9 cellular contexts compared by ENCODE assay signal in genomic region chr9:97564291-97565175, GRCh38.
A peak's percentile ranks its signal among the peaks of the same experiment; 100 is the strongest.
DNase-seq lines count a peak whose midpoint lies in the region; ATAC-seq and TF ChIP-seq lines count a peak whose summit lies in the region.
"Had no signal": no experiment of that assay in that cellular context is flagged by ENCODE, and none has a peak within 500 bp of the region (broad histone marks: within the 10 kb centered on the region; RNA-seq: fewer than 3 reads in every experiment).

No MANE protein-coding gene starts in this region.

- 52 to 69% (median 65%) methylated on average over 10 to 14 of the region's 14 CpGs for WGBS in spleen, 5 donors

- no peak overlapping the region for H3K4me3 Mint-ChIP-seq in HFFc6
- no peak overlapping the region for H3K4me3 Mint-ChIP-seq in activated CD8-positive, alpha-beta memory T cell treated with anti-CD3 and anti-CD28 coated beads, Interleukin-2, amount 10 ng/mL, durations not matched to agents 7 days and 5 days
- no peak overlapping the region for H3K4me3 Mint-ChIP-seq in CD8-positive, alpha-beta T cell
- H3K4me3 Mint-ChIP-seq: nephron had no signal

- no peaks in the 10 kb centered on the region for H3K27me3 ChIP-seq in cardiac muscle cell
- H3K27me3 ChIP-seq in spleen (replicated peaks in 1 of 7), result peaks cover 0 to 10% (median 0%) of the 10 kb centered on the region in 7 donors
- H3K27me3 ChIP-seq in CD8-positive, alpha-beta T cell (ENCODE audit: insufficient read depth, low read length), result no peaks in the 10 kb centered on the region

- H3K4me1 Mint-ChIP-seq in HFFc6 (ENCODE audit: low read depth), result peaks cover 13% of the 10 kb centered on the region
- H3K4me1 Mint-ChIP-seq in activated CD8-positive, alpha-beta memory T cell treated with anti-CD3 and anti-CD28 coated beads, Interleukin-2, amount 10 ng/mL, durations not matched to agents 7 days and 5 days, result peaks cover 2% of the 10 kb centered on the region
- H3K4me1 Mint-ChIP-seq in CD8-positive, alpha-beta T cell (ENCODE audit: low read depth), result no peaks in the 10 kb centered on the region

- H3K4me3 ChIP-seq in cardiac muscle cell, result no peak overlapping the region
- H3K4me3 ChIP-seq in spleen, result no peak overlapping the region
- no peak overlapping the region for H3K4me3 ChIP-seq in CD8-positive, alpha-beta T cell (ENCODE audit: low read depth, low read length)

- DNase-seq in HFFc6 (peak; percentile 67), cardiac muscle cell (ENCODE audit: low read depth in 1 of 2, low spot score in 1 of 2) (peak in 1 of 2 donors; percentile 52), spleen (peak; percentile 42), midbrain (lab: John Stamatoyannopoulos, UW) (no peak)
- peak; percentile 23 for DNase-seq in activated CD8-positive, alpha-beta memory T cell treated with anti-CD3 and anti-CD28 coated beads, Interleukin-2, amount 10 ng/mL, durations not matched to agents 7 days and 5 days
- no peak for DNase-seq in CD8-positive, alpha-beta T cell

- peaks cover 48% of the 10 kb centered on the region for H3K27me3 Mint-ChIP-seq in HFFc6 (ENCODE audit: insufficient read depth)
- peaks cover 17% of the 10 kb centered on the region for H3K27me3 Mint-ChIP-seq in activated CD8-positive, alpha-beta memory T cell treated with anti-CD3 and anti-CD28 coated beads, Interleukin-2, amount 10 ng/mL, durations not matched to agents 7 days and 5 days
- peaks cover 9% of the 10 kb centered on the region for H3K27me3 Mint-ChIP-seq in CD8-positive, alpha-beta T cell (ENCODE audit: low read depth)

- CTCF ChIA-PET in activated CD8-positive, alpha-beta memory T cell treated with anti-CD3 and anti-CD28 coated beads, Interleukin-2, amount 10 ng/mL, durations not matched to agents 7 days and 5 days (lab: Charles Lee), result no interaction called here
- CTCF ChIA-PET in CD8-positive, alpha-beta T cell (lab: Charles Lee), result no interaction called here

- peaks cover 45% of the 10 kb centered on the region for H3K36me3 ChIP-seq in cardiac muscle cell
- H3K36me3 ChIP-seq in spleen, result no peaks in the 10 kb centered on the region
- H3K36me3 ChIP-seq in CD8-positive, alpha-beta T cell (ENCODE audit: insufficient read depth, low read length), result no peaks in the 10 kb centered on the region

- no peak overlapping the region for H3K27ac Mint-ChIP-seq in HFFc6
- H3K27ac Mint-ChIP-seq in activated CD8-positive, alpha-beta memory T cell treated with anti-CD3 and anti-CD28 coated beads, Interleukin-2, amount 10 ng/mL, durations not matched to agents 7 days and 5 days, result no peak overlapping the region
- no peak overlapping the region for H3K27ac Mint-ChIP-seq in CD8-positive, alpha-beta T cell

- TF ChIP-seq POLR2A in spleen (IDR thresholded peaks at IDR 0.05), result no peak

- H3K27ac ChIP-seq in cardiac muscle cell, result peak overlapping the region; percentile 18
- H3K27ac ChIP-seq in spleen, result no peak overlapping the region
- H3K27ac ChIP-seq in CD8-positive, alpha-beta T cell (ENCODE audit: low read depth, low read length), result no peak overlapping the region

- POLR2A ChIA-PET in CD8-positive, alpha-beta T cell (lab: Charles Lee), result no interaction called here

- intact Hi-C loops in spleen (cut with DNase I; ENCODE audit: low total_unique reads), result no loop called here
- intact Hi-C loops in CD8-positive, alpha-beta T cell (cut with DNase I, micrococcal nuclease), result no loop called here

- H3K36me3 Mint-ChIP-seq in HFFc6 (ENCODE audit: low read depth), result no peaks in the 10 kb centered on the region
- H3K36me3 Mint-ChIP-seq in activated CD8-positive, alpha-beta memory T cell treated with anti-CD3 and anti-CD28 coated beads, Interleukin-2, amount 10 ng/mL, durations not matched to agents 7 days and 5 days, result no peaks in the 10 kb centered on the region
- H3K36me3 Mint-ChIP-seq in CD8-positive, alpha-beta T cell, result no peaks in the 10 kb centered on the region

- no peak for ATAC-seq in activated CD8-positive, alpha-beta memory T cell treated with anti-CD3 and anti-CD28 coated beads, Interleukin-2, amount 10 ng/mL, durations not matched to agents 7 days and 5 days
- ATAC-seq in GM18517 (IDR thresholded peaks at IDR 0.05; ENCODE audit: unreplicated experiment), result no peak
- ATAC-seq in CD8-positive, alpha-beta T cell, result no peak
- ATAC-seq in HG03571 (IDR thresholded peaks at IDR 0.05; ENCODE audit: unreplicated experiment), result no peak

- H3K4me1 ChIP-seq in cardiac muscle cell (ENCODE audit: low read depth) (no peaks in the 10 kb centered on the region), spleen (peaks cover 0 to 14% (median 0%) of the 10 kb centered on the region in 6 donors)
- no peaks in the 10 kb centered on the region for H3K4me1 ChIP-seq in CD8-positive, alpha-beta T cell (ENCODE audit: insufficient read depth, low read length)

- no peaks in the 10 kb centered on the region for H3K9me3 Mint-ChIP-seq in HFFc6
- H3K9me3 Mint-ChIP-seq in activated CD8-positive, alpha-beta memory T cell treated with anti-CD3 and anti-CD28 coated beads, Interleukin-2, amount 10 ng/mL, durations not matched to agents 7 days and 5 days (ENCODE audit: low read depth), result no peaks in the 10 kb centered on the region
- H3K9me3 Mint-ChIP-seq in CD8-positive, alpha-beta T cell, result no peaks in the 10 kb centered on the region
- H3K9me3 Mint-ChIP-seq: nephron had no signal

- no peak for TF ChIP-seq CTCF in HFFc6 (IDR thresholded peaks at IDR 0.05)
- no peak for TF ChIP-seq CTCF in cardiac muscle cell (IDR thresholded peaks at IDR 0.05; ENCODE audit: low read depth, low read length)
- no peak for TF ChIP-seq CTCF in spleen (IDR thresholded peaks at IDR 0.05 in 8 of 11, conservative IDR thresholded peaks at IDR 0.05 in 3 of 11)
- no peak for TF ChIP-seq CTCF in CD8-positive, alpha-beta T cell (IDR thresholded peaks at IDR 0.05)

- H3K9me3 ChIP-seq in cardiac muscle cell (ENCODE audit: low read depth) (no peaks in the 10 kb centered on the region), spleen (no peaks in the 10 kb centered on the region)
- no peaks in the 10 kb centered on the region for H3K9me3 ChIP-seq in CD8-positive, alpha-beta T cell (ENCODE audit: low read length)

Comparison
In these comparisons a context has a peak if more than half of its experiments do, and no peak if none do; other contexts are left out.
1. DNase-seq: peak in HFFc6 (single experiment), activated CD8-positive, alpha-beta memory T cell treated with anti-CD3 and anti-CD28 coated beads, Interleukin-2, amount 10 ng/mL, durations not matched to agents 7 days and 5 days (single experiment) and spleen (single experiment); none in CD8-positive, alpha-beta T cell (0 of 7) and midbrain (single experiment).